ENCODE assay signal across 4 cellular contexts in the genomic region with DNA sequence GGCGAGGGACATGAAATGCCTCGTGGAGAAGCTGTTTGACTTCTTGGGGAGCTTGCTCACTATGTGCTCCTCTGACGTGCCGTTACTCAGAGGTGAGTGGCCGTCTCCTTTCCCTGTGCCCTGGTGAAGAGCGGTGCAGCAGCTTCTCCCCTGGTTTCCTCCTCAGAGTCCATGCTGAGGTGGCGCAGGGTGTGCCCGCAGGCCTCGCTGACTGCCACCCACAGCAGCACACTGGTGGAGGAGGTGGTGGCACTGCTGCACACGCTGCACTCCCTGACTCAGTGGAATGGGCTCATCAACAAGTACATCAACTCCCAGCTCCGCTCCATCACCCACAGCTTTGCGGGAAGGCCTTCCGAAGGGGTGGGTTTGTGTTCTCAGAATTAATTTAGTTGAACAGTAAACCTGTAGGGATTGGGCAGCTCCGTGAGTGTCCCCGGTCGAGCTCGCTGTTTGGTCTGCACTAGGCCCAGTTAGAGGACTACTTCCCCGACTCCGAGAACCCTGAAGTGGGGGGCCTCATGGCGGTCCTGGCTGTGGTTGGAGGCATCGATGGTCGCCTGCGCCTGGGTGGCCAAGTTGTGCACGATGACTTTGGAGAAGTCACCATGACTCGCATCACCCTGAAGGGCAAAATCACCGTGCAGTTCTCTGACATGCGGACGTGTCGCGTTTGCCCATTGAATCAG. TPM values are rescaled to one million over a fixed set of nuclear protein-coding genes. Genes with fewer than 3 reads are reported as not detected.
"Had no signal": no experiment of that assay in that cellular context is flagged by ENCODE, and none has a peak within 500 bp of the region (broad histone marks: within the 10 kb centered on the region; RNA-seq: fewer than 3 reads in every experiment).

No MANE protein-coding gene starts in this region.

RNA-seq across cellular contexts. Expression of a gene that starts 56.7 kb away (rescaled TPM):
- total RNA-seq: GM23338, H1, HepG2, HT1080 had no signal
